ENCODE assay signal across 1 cellular context in genomic region chr16:9138731-9139501, GRCh38.
TF ChIP-seq lines count a peak whose summit lies in the region.

No MANE protein-coding gene starts in this region.

TF ChIP-seq in HepG2, 621 proteins besides CTCF, POLR2A, EP300 and RAD21 (continued from another document and continues in another):
- no peak; the same call in 1 of the 2 replicates for TF ChIP-seq ETV5 (CRISPR knock-in tag; IDR thresholded peaks at IDR 0.05; ENCODE audit: borderline replicate concordance)
- TF ChIP-seq ZNF691 (CRISPR knock-in tag; IDR thresholded peaks at IDR 0.05; ENCODE audit: borderline replicate concordance, low read depth) = 0 out of 2 replicates have a peak, but pooled peaks have one; percentile 53
- 0 out of 2 replicates have a peak, but pooled peaks have one; percentile 18 for TF ChIP-seq ZNF619 (CRISPR knock-in tag; IDR thresholded peaks at IDR 0.05)
- TF ChIP-seq KAT2B (IDR thresholded peaks at IDR 0.05; ENCODE audit: borderline replicate concordance, low read depth, low read length) = no peak
- TF ChIP-seq SMAD1 (CRISPR knock-in tag; IDR thresholded peaks at IDR 0.05; ENCODE audit: borderline replicate concordance, low read depth) = 0 out of 2 replicates have a peak, but pooled peaks have one; percentile 44
- peak; percentile 68; the same call in 1 of the 2 replicates for TF ChIP-seq HNRNPL (IDR thresholded peaks at IDR 0.05; ENCODE audit: low read depth, low read length)
- peak; percentile 63; the same call in 1 of the 2 replicates for TF ChIP-seq ZBTB20 (CRISPR knock-in tag; IDR thresholded peaks at IDR 0.05; ENCODE audit: borderline replicate concordance, low read depth)
- TF ChIP-seq ZNF407 (CRISPR knock-in tag; IDR thresholded peaks at IDR 0.05; ENCODE audit: not compliant biosample characterization) = peak; percentile 21
- TF ChIP-seq TGIF2 (CRISPR knock-in tag; IDR thresholded peaks at IDR 0.05) = no peak
- 0 out of 2 replicates have a peak, but pooled peaks have one; percentile 18 for TF ChIP-seq ZNF746 (CRISPR knock-in tag; IDR thresholded peaks at IDR 0.05)
- no peak for TF ChIP-seq CSRNP2 (CRISPR knock-in tag; conservative IDR thresholded peaks at IDR 0.05; ENCODE audit: low read depth)
- no peak for TF ChIP-seq ZNF430 (CRISPR knock-in tag; IDR thresholded peaks at IDR 0.05)
- 0 out of 2 replicates have a peak, but pooled peaks have one; percentile 36 for TF ChIP-seq ARID2 (CRISPR knock-in tag; IDR thresholded peaks at IDR 0.05; ENCODE audit: borderline replicate concordance)
- peak; percentile 80; the same call in 1 of the 2 replicates for TF ChIP-seq ZBTB38 (CRISPR knock-in tag; IDR thresholded peaks at IDR 0.05)
- TF ChIP-seq SMAD9 (CRISPR knock-in tag; IDR thresholded peaks at IDR 0.05) = no peak
- TF ChIP-seq EEA1 (CRISPR knock-in tag; IDR thresholded peaks at IDR 0.05; ENCODE audit: borderline replicate concordance) = peak; percentile 64; the same call in 1 of the 2 replicates
- TF ChIP-seq NFE2 (CRISPR knock-in tag; IDR thresholded peaks at IDR 0.05) = no peak
- TF ChIP-seq PCBP1 (IDR thresholded peaks at IDR 0.05; ENCODE audit: borderline replicate concordance, low read depth, low read length) = 0 out of 2 replicates have a peak, but pooled peaks have one; percentile 44
- no peak for TF ChIP-seq ZNF580 (CRISPR knock-in tag; IDR thresholded peaks at IDR 0.05; ENCODE audit: borderline replicate concordance, low read depth)
- TF ChIP-seq ZNF687 (CRISPR knock-in tag; IDR thresholded peaks at IDR 0.05) = peak; percentile 60
- TF ChIP-seq ZFP90 (CRISPR knock-in tag; IDR thresholded peaks at IDR 0.05; ENCODE audit: borderline replicate concordance) = no peak
- peak; percentile 45; the same call in 1 of the 2 replicates for TF ChIP-seq SMC3 (IDR thresholded peaks at IDR 0.05; ENCODE audit: low read length)
- peak; percentile 84 for TF ChIP-seq HMGXB4 (CRISPR knock-in tag; IDR thresholded peaks at IDR 0.05; ENCODE audit: borderline replicate concordance in 1 of 2, low read depth in 1 of 2)
- no peak for TF ChIP-seq ZFP36L1 (CRISPR knock-in tag; IDR thresholded peaks at IDR 0.05)
- TF ChIP-seq ETS1 (CRISPR knock-in tag; IDR thresholded peaks at IDR 0.05) = no peak
- 0 out of 2 replicates have a peak, but pooled peaks have one; percentile 31 for TF ChIP-seq KAT8 (CRISPR knock-in tag; IDR thresholded peaks at IDR 0.05)
- no peak for TF ChIP-seq ZC3H4 (CRISPR knock-in tag; IDR thresholded peaks at IDR 0.05; ENCODE audit: borderline replicate concordance)
- TF ChIP-seq MXI1 (IDR thresholded peaks at IDR 0.05; ENCODE audit: borderline replicate concordance, low read depth, low read length) = 0 out of 3 replicates have a peak, but pooled peaks have one; percentile 28
- TF ChIP-seq ZNF34 (CRISPR knock-in tag; IDR thresholded peaks at IDR 0.05; ENCODE audit: borderline replicate concordance) = no peak
- TF ChIP-seq RXRA (CRISPR knock-in tag; IDR thresholded peaks at IDR 0.05) = 0 out of 2 replicates have a peak, but pooled peaks have one; percentile 27
- no peak for TF ChIP-seq ZNF766 (CRISPR knock-in tag; IDR thresholded peaks at IDR 0.05; ENCODE audit: borderline replicate concordance)
- no peak for TF ChIP-seq ZNF274 (CRISPR knock-in tag; IDR thresholded peaks at IDR 0.05)
- TF ChIP-seq HNF1B (CRISPR knock-in tag; IDR thresholded peaks at IDR 0.05) = peak; percentile 87; the same call in 1 of the 2 replicates
- TF ChIP-seq KLF13 (CRISPR knock-in tag; IDR thresholded peaks at IDR 0.05) = peak; percentile 27; the same call in 1 of the 2 replicates
- TF ChIP-seq THAP11 (CRISPR knock-in tag; IDR thresholded peaks at IDR 0.05) = peak; percentile 87
- no peak for TF ChIP-seq PHF21A (CRISPR knock-in tag; IDR thresholded peaks at IDR 0.05)
- peak; percentile 91 for TF ChIP-seq ZBTB7B (CRISPR knock-in tag; IDR thresholded peaks at IDR 0.05)
- TF ChIP-seq SOX6 (IDR thresholded peaks at IDR 0.05) = no peak
- peak; percentile 21; the same call in 1 of the 2 replicates for TF ChIP-seq SOX6 (CRISPR knock-in tag; IDR thresholded peaks at IDR 0.05)
- TF ChIP-seq GZF1 (CRISPR knock-in tag; IDR thresholded peaks at IDR 0.05) = 0 out of 2 replicates have a peak, but pooled peaks have one; percentile 61
- TF ChIP-seq SIN3B (IDR thresholded peaks at IDR 0.05; ENCODE audit: low read length) = 0 out of 2 replicates have a peak, but pooled peaks have one; percentile 27
- 0 out of 2 replicates have a peak, but pooled peaks have one; percentile 54 for TF ChIP-seq KDM4B (CRISPR knock-in tag; IDR thresholded peaks at IDR 0.05)
